Comparison of ENCODE assay signal across 1 cellular context in genomic region chr2:181910028-181910763, GRCh38.
TF ChIP-seq lines count a peak whose summit lies in the region.

No MANE protein-coding gene starts in this region.

TF ChIP-seq in HepG2, 621 proteins besides CTCF, POLR2A, EP300 and RAD21 (continued from another document and continues in another):
- TF ChIP-seq HOMEZ (CRISPR knock-in tag; IDR thresholded peaks at IDR 0.05; ENCODE audit: low read depth) (peak; percentile 24; the same call in 1 of the 2 replicates), KLF12 (CRISPR knock-in tag; IDR thresholded peaks at IDR 0.05; ENCODE audit: borderline replicate concordance) (no peak), ZNF549 (CRISPR knock-in tag; IDR thresholded peaks at IDR 0.05) (no peak), ZNF556 (CRISPR knock-in tag; IDR thresholded peaks at IDR 0.05; ENCODE audit: borderline replicate concordance) (no peak), KLF15 (CRISPR knock-in tag; IDR thresholded peaks at IDR 0.05; ENCODE audit: borderline replicate concordance) (no peak), CREB1 (IDR thresholded peaks at IDR 0.05) (no peak), CREB1 (CRISPR knock-in tag; IDR thresholded peaks at IDR 0.05) (peak; percentile 50), JUNB (CRISPR knock-in tag; IDR thresholded peaks at IDR 0.05; ENCODE audit: borderline replicate concordance) (no peak), SOX5 (CRISPR knock-in tag; IDR thresholded peaks at IDR 0.05; ENCODE audit: borderline replicate concordance) (peak; percentile 18; the same call in 1 of the 2 replicates), SOX13 (IDR thresholded peaks at IDR 0.05) (no peak), SOX13 (CRISPR knock-in tag; conservative IDR thresholded peaks at IDR 0.05 in 1 of 2, IDR thresholded peaks at IDR 0.05 in 1 of 2) (peak in 1 of 2 experiments; percentile 10; a peak in 1 of 4 replicates), ZNF567 (CRISPR knock-in tag; IDR thresholded peaks at IDR 0.05; ENCODE audit: borderline replicate concordance) (no peak), ZNF644 (CRISPR knock-in tag; IDR thresholded peaks at IDR 0.05; ENCODE audit: low read depth) (no peak), ZNF510 (CRISPR knock-in tag; IDR thresholded peaks at IDR 0.05; ENCODE audit: low read depth) (no peak), EED (CRISPR knock-in tag; IDR thresholded peaks at IDR 0.05) (no peak), GMEB1 (CRISPR knock-in tag; IDR thresholded peaks at IDR 0.05; ENCODE audit: borderline replicate concordance) (no peak), ZNF883 (CRISPR knock-in tag; IDR thresholded peaks at IDR 0.05; ENCODE audit: not compliant biosample characterization) (no peak), CAMTA2 (CRISPR knock-in tag; IDR thresholded peaks at IDR 0.05; ENCODE audit: borderline replicate concordance) (no peak), ZNF503 (CRISPR knock-in tag; IDR thresholded peaks at IDR 0.05) (0 out of 2 replicates have a peak, but pooled peaks have one; percentile 36), PHF5A (CRISPR knock-in tag; IDR thresholded peaks at IDR 0.05; ENCODE audit: low read depth, unreplicated experiment) (peak; percentile 30), ELF4 (CRISPR knock-in tag; IDR thresholded peaks at IDR 0.05; ENCODE audit: borderline replicate concordance) (0 out of 2 replicates have a peak, but pooled peaks have one; percentile 38), CEBPG (CRISPR knock-in tag; IDR thresholded peaks at IDR 0.05) (peak; percentile 81), NFIC (IDR thresholded peaks at IDR 0.05; ENCODE audit: low read length) (peak; percentile 27; the same call in 1 of the 2 replicates), FOXP1 (IDR thresholded peaks at IDR 0.05) (no peak), FOXP1 (CRISPR knock-in tag; IDR thresholded peaks at IDR 0.05) (peak; percentile 66), GATA4 (IDR thresholded peaks at IDR 0.05; ENCODE audit: borderline replicate concordance, low read depth) (no peak), U2AF1 (optimal IDR thresholded peaks at IDR 0.05; ENCODE audit: low read depth, low read length) (no peak), XBP1 (CRISPR knock-in tag; IDR thresholded peaks at IDR 0.05) (no peak), ZNF407 (CRISPR knock-in tag; IDR thresholded peaks at IDR 0.05; ENCODE audit: not compliant biosample characterization) (no peak), SMYD3 (CRISPR knock-in tag; IDR thresholded peaks at IDR 0.05) (no peak), ZNF687 (CRISPR knock-in tag; IDR thresholded peaks at IDR 0.05) (no peak), SMC3 (IDR thresholded peaks at IDR 0.05; ENCODE audit: low read length) (no peak), HNF4A (CRISPR knock-in tag; IDR thresholded peaks at IDR 0.05) (no peak; the same call in 1 of the 2 replicates), ZBTB44 (CRISPR knock-in tag; IDR thresholded peaks at IDR 0.05) (no peak), ZNF501 (CRISPR knock-in tag; IDR thresholded peaks at IDR 0.05) (no peak), HNRNPUL1 (IDR thresholded peaks at IDR 0.05; ENCODE audit: low read depth, low read length) (no peak), RCOR2 (CRISPR knock-in tag; IDR thresholded peaks at IDR 0.05) (no peak), ZNF772 (CRISPR knock-in tag; IDR thresholded peaks at IDR 0.05) (no peak), NR2F6 (IDR thresholded peaks at IDR 0.05) (peak; percentile 40; the same call in 1 of the 2 replicates), NR2F6 (CRISPR knock-in tag; IDR thresholded peaks at IDR 0.05) (no peak), SIN3B (IDR thresholded peaks at IDR 0.05; ENCODE audit: low read length) (no peak), ZNF513 (CRISPR knock-in tag; conservative IDR thresholded peaks at IDR 0.05) (no peak)
